12 cellular contexts compared by ENCODE assay signal in the genomic region with DNA sequence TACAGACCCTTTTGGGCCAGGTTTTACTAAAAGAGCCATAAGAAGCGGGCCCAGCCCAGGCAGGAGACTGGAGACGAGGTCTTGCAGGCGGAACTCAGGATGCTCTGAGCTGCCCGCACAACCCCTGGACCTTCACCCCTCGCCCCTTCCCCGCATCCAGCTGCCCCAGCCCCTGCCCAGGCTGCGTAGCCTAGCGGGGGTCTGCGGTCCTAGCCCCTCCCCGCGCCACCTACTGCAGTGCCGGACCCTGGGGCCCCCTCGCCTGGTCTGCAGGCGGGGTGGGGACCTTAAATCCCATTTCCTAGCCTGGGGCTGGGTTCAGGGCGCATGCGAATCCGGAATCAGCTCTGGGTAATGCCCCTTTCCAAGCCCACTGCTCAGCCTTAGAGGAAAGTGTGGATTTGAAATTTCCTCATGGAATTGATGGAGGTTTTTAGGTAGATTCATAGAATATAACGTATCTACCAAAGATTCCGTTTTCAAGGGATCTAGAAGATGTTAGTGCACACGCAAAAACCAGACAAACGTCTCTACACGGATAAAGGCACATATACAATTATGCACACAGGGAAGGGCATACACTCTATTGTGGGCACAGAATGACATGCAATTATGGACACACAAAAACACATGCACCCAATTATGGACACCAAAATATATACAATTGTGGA. TPM values are rescaled to one million over a fixed set of nuclear protein-coding genes. Genes with fewer than 3 reads are reported as not detected.
DNase-seq lines count a peak whose midpoint lies in the region; ATAC-seq and TF ChIP-seq lines count a peak whose summit lies in the region.
"Had no signal": no experiment of that assay in that cellular context is flagged by ENCODE, and none has a peak within 500 bp of the region (broad histone marks: within the 10 kb centered on the region; RNA-seq: fewer than 3 reads in every experiment).

No MANE protein-coding gene starts in this region.

- ATAC-seq in CD4-positive, alpha-beta T cell (ENCODE audit: poor library complexity) = no peak
- ATAC-seq in psoas muscle (no peak), GM21423 (IDR thresholded peaks at IDR 0.05; ENCODE audit: unreplicated experiment) (no peak)
- no peak for ATAC-seq in effector memory CD8-positive, alpha-beta T cell (replicated peaks)

- 64 to 73% (median 68%) methylated on average over 22 of the region's 22 CpGs for WGBS in psoas muscle, 3 donors

- H3K9me3 Mint-ChIP-seq in CD4-positive, alpha-beta T cell = no peaks in the 10 kb centered on the region
- H3K9me3 Mint-ChIP-seq in effector memory CD8-positive, alpha-beta T cell = no peaks in the 10 kb centered on the region

- no peaks in the 10 kb centered on the region for H3K9me2 ChIP-seq in OCI-LY7 (ENCODE audit: insufficient read depth, low read length)

- H2AFZ ChIP-seq in OCI-LY7 (ENCODE audit: low read length) = peak overlapping the region; percentile 95; the same call in 1 of the 2 replicates

- no peak overlapping the region for H3K4me2 ChIP-seq in OCI-LY7 (ENCODE audit: low read length)

- no peak for DNase-seq in CD4-positive, alpha-beta T cell
- DNase-seq in OCI-LY7 (ENCODE audit: low spot score) (no peak), fibroblast of villous mesenchyme (ENCODE audit: low read depth) (no peak), psoas muscle (no peak), NOMO-1 treated with dmso at 0.1 percent for 144 hours (lab: John Stamatoyannopoulos, UW; ENCODE audit: unreplicated experiment) (no peak)
- DNase-seq in effector memory CD8-positive, alpha-beta T cell = no peak
- DNase-seq in activated CD8-positive, alpha-beta memory T cell treated with anti-CD3 and anti-CD28 coated beads, Interleukin-2, amount 50 U/mL, for 4 hours = no peak
- DNase-seq: Calu3; central memory CD4-positive, alpha-beta T cell; thyroid gland had no signal

- no peaks in the 10 kb centered on the region for H4K20me1 ChIP-seq in OCI-LY7 (ENCODE audit: insufficient read depth, low read length)

- no peaks in the 10 kb centered on the region for H3K36me3 ChIP-seq in OCI-LY7 (ENCODE audit: insufficient read depth, low read length)
- no peaks in the 10 kb centered on the region for H3K36me3 ChIP-seq in psoas muscle (ENCODE audit: insufficient read depth in 1 of 2, low read depth in 1 of 2)
- H3K36me3 ChIP-seq: neutrophil, thyroid gland had no signal

- intact Hi-C loops in CD4-positive, alpha-beta T cell (cut with DNase I, micrococcal nuclease) = loop anchor here (5.0 kb wide), 2 partner anchors 34 to 44 kb away; a partner anchor contains a TSS
- intact Hi-C loops in OCI-LY7 (cut with micrococcal nuclease; ENCODE audit: unreplicated experiment) (loop anchor here (10.0 kb wide), 1 partner anchor 1258 kb away; no protein-coding TSS in a partner anchor), psoas muscle (cut with DNase I) (loop anchor here in 1 of 2 donors (10.0 kb wide), 1 partner anchor 1268 kb away; no protein-coding TSS in a partner anchor)

- POLR2A ChIA-PET in CD4-positive, alpha-beta T cell (lab: Charles Lee) = no interaction called here
- POLR2A ChIA-PET in OCI-LY7 (lab: Charles Lee) = interaction anchor here (1.0 kb wide), 1 partner anchor 460 kb away, joined by 4 read pairs; no protein-coding TSS in a partner anchor

- CTCF ChIA-PET in CD4-positive, alpha-beta T cell (lab: Charles Lee) = interaction anchor here (0.8 to 1.4 kb wide), 2 partner anchors 8 to 784 kb away, joined by 3 to 4 read pairs; no protein-coding TSS in a partner anchor
- CTCF ChIA-PET in OCI-LY7 (lab: Charles Lee; ENCODE audit: unreplicated experiment) = no interaction called here

- peaks cover 55% of the 10 kb centered on the region for H3K4me1 ChIP-seq in OCI-LY7 (ENCODE audit: insufficient read depth, low read length, poor library complexity, severe bottlenecking)
- peaks cover 23% of the 10 kb centered on the region for H3K4me1 ChIP-seq in psoas muscle

- BruUV-seq in OCI-LY7 (replicated peaks; lab: Mats Ljungman, UMichigan) = no TSS peak

- H3K4me3 Mint-ChIP-seq in CD4-positive, alpha-beta T cell = peak overlapping the region; percentile 1
- H3K4me3 Mint-ChIP-seq in effector memory CD8-positive, alpha-beta T cell = no peak overlapping the region

- no peak overlapping the region for H3K27ac ChIP-seq in CD4-positive, alpha-beta T cell (ENCODE audit: low read depth, low read length)
- no peak overlapping the region for H3K27ac ChIP-seq in OCI-LY7 (ENCODE audit: low read depth, low read length, poor library complexity, severe bottlenecking)
- peak overlapping the region; percentile 84 for H3K27ac ChIP-seq in psoas muscle
- H3K27ac ChIP-seq: neutrophil had no signal

- no peak for TF ChIP-seq CTCF in CD4-positive, alpha-beta T cell (IDR thresholded peaks at IDR 0.05)
- TF ChIP-seq CTCF in OCI-LY7 (conservative IDR thresholded peaks at IDR 0.05; ENCODE audit: low read length) (no peak), fibroblast of villous mesenchyme (IDR thresholded peaks at IDR 0.05; ENCODE audit: insufficient read depth, low read depth, low read length) (no peak), psoas muscle (IDR thresholded peaks at IDR 0.05) (no peak)

- H3K4me3 ChIP-seq in OCI-LY7 (ENCODE audit: low read depth, low read length, poor library complexity, severe bottlenecking) = no peak overlapping the region
- H3K4me3 ChIP-seq in fibroblast of villous mesenchyme (ENCODE audit: low read depth, low read length) = peak overlapping the region; percentile 77
- H3K4me3 ChIP-seq in psoas muscle = peak overlapping the region; percentile 75
- H3K4me3 ChIP-seq: thyroid gland had no signal

- peaks cover 8% of the 10 kb centered on the region; the same call in 1 of the 2 replicates for H3K79me2 ChIP-seq in OCI-LY7 (ENCODE audit: insufficient read depth, low read depth, low read length)

- no peaks in the 10 kb centered on the region for H3K36me3 Mint-ChIP-seq in CD4-positive, alpha-beta T cell (ENCODE audit: low read depth)
- peaks cover 31% of the 10 kb centered on the region for H3K36me3 Mint-ChIP-seq in effector memory CD8-positive, alpha-beta T cell (ENCODE audit: insufficient read depth)

- H3K27me3 ChIP-seq in CD4-positive, alpha-beta T cell (ENCODE audit: control insufficient read depth, insufficient read depth, low read length) = peaks cover 97% of the 10 kb centered on the region
- H3K27me3 ChIP-seq in psoas muscle (ENCODE audit: insufficient read depth in 3 of 3, low read length in 2 of 3) = no peaks in the 10 kb centered on the region

- no peak overlapping the region for H3K27ac Mint-ChIP-seq in CD4-positive, alpha-beta T cell
- no peak overlapping the region for H3K27ac Mint-ChIP-seq in effector memory CD8-positive, alpha-beta T cell

- H3K27me3 Mint-ChIP-seq in CD4-positive, alpha-beta T cell = peaks cover 100% of the 10 kb centered on the region
- H3K27me3 Mint-ChIP-seq in effector memory CD8-positive, alpha-beta T cell = peaks cover 84 to 99% of the 10 kb centered on the region in 2 donors

- peaks cover 69% of the 10 kb centered on the region for H3K4me1 Mint-ChIP-seq in CD4-positive, alpha-beta T cell (ENCODE audit: low read depth)
- peaks cover 42 to 47% of the 10 kb centered on the region in 2 donors for H3K4me1 Mint-ChIP-seq in effector memory CD8-positive, alpha-beta T cell (ENCODE audit: low read depth in 2 of 2)

- H3K9me3 ChIP-seq in CD4-positive, alpha-beta T cell (ENCODE audit: control insufficient read depth, low read length) = no peaks in the 10 kb centered on the region
- H3K9me3 ChIP-seq in OCI-LY7 (ENCODE audit: low read length) (no peaks in the 10 kb centered on the region), psoas muscle (no peaks in the 10 kb centered on the region)
- H3K9me3 ChIP-seq: neutrophil, thyroid gland had no signal

RNA-seq across cellular contexts. Expression of a gene that starts 0.6 kb away (rescaled TPM):
- total RNA-seq in CD4-positive, alpha-beta T cell = not detected
- total RNA-seq in OCI-LY7 (2014; rRNA removed; shearing (Covaris generic)) = 0.41 TPM in 1 of 2 replicates, not detected in the other
- 2.6 and 2.7 TPM in 2 replicates for total RNA-seq in OCI-LY7 (2022)
- 9.3 and 11.7 TPM in 2 replicates for total RNA-seq in fibroblast of villous mesenchyme
- total RNA-seq in psoas muscle = 1 to 10 TPM; 3.3 to 5.6 (median 4.2) TPM
- polyA plus RNA-seq in psoas muscle = 1 to 10 TPM in 1 of 3 donors, under 1 TPM in 2; 0.65 to 2.6 (median 0.97) TPM

RNA-seq across cellular contexts. Expression of a gene that starts 3.5 kb away (rescaled TPM):
- total RNA-seq in CD4-positive, alpha-beta T cell = not detected
- 4.1 and 6.0 TPM in 2 replicates for total RNA-seq in OCI-LY7 (2014; rRNA removed; shearing (Covaris generic))
- total RNA-seq in OCI-LY7 (2022) = 0.42 and 1.2 TPM in 2 replicates
- total RNA-seq in fibroblast of villous mesenchyme = 2.2 and 2.3 TPM in 2 replicates
- 1 to 10 TPM; 4.7 to 8.4 (median 6.7) TPM for total RNA-seq in psoas muscle
- 10 to 100 TPM in 1 of 3 donors, 1 to 10 TPM in 2; 2.9 to 10.2 (median 6.2) TPM for polyA plus RNA-seq in psoas muscle
- total RNA-seq: Calu3 had no signal

RNA-seq across cellular contexts. Expression of a gene that starts 5.4 kb away (rescaled TPM):
- not detected for total RNA-seq in CD4-positive, alpha-beta T cell
- total RNA-seq in OCI-LY7 (2014; rRNA removed; shearing (Covaris generic)) = 4.1 and 6.7 TPM in 2 replicates
- 10.2 and 12.0 TPM in 2 replicates for total RNA-seq in OCI-LY7 (2022)
- 10.6 and 11.2 TPM in 2 replicates for total RNA-seq in fibroblast of villous mesenchyme
- 1 to 10 TPM; 2.5 to 3.7 (median 3.1) TPM for total RNA-seq in psoas muscle
- polyA plus RNA-seq in psoas muscle = 1 to 10 TPM in 2 of 3 donors, under 1 TPM in 1; 0.64 to 3.2 (median 1.5) TPM

RNA-seq across cellular contexts. Expression of a gene that starts 9.5 kb away (rescaled TPM):
- not detected for total RNA-seq in CD4-positive, alpha-beta T cell
- 3.4 and 17.5 TPM in 2 replicates for total RNA-seq in OCI-LY7 (2014; rRNA removed; shearing (Covaris generic))
- total RNA-seq in OCI-LY7 (2022) (7.4 and 7.9 TPM in 2 replicates), fibroblast of villous mesenchyme (7.4 and 10.8 TPM in 2 replicates), psoas muscle (10 to 100 TPM in 1 of 4 donors, 1 to 10 TPM in 3; 4.7 to 18.8 (median 8.1) TPM)
- 1 to 10 TPM; 2.6 to 7.6 (median 4.6) TPM for polyA plus RNA-seq in psoas muscle

RNA-seq across cellular contexts. Expression of a gene that starts 12.4 kb away (rescaled TPM):
- not detected for total RNA-seq in CD4-positive, alpha-beta T cell
- not detected in 2 replicates for total RNA-seq in OCI-LY7 (2014; rRNA removed; shearing (Covaris generic))
- total RNA-seq in OCI-LY7 (2022) = not detected in 2 replicates
- 17.1 and 20.3 TPM in 2 replicates for total RNA-seq in fibroblast of villous mesenchyme
- total RNA-seq in psoas muscle = 10 to 100 TPM in 1 of 4 donors, 1 to 10 TPM in 1, under 1 TPM in 1, not detected in 1; 0.81 to 19.9 (median 4.9) TPM
- 10 to 100 TPM; 13.8 to 55.9 (median 18.2) TPM for polyA plus RNA-seq in psoas muscle
